ENCODE assay signal across 8 cellular contexts in the genomic region with DNA sequence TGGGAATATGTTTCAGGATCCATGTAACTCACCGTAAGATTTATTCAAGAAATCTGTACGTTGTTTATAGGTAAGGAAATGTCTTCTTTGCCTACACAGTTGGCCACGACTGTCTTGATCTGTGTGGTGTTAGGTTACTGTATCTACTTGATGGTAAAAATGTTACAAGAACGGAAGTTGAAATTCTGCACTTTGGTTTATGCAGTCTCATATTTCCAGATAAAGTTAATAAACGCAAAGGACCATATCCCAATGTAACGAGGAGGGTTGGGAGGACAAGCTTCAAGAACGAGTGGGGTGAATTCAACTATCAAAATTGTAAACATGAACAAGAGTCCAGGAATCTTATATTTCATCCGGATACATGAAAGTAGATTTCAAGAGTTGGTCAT. TPM values are rescaled to one million over a fixed set of nuclear protein-coding genes. Genes with fewer than 3 reads are reported as not detected.
DNase-seq lines count a peak whose midpoint lies in the region; ATAC-seq and TF ChIP-seq lines count a peak whose summit lies in the region.

No MANE protein-coding gene starts in this region.

- H3K27ac Mint-ChIP-seq in T-helper 17 cell: peak overlapping the region; percentile 96

- H3K27me3 Mint-ChIP-seq in T-helper 17 cell: no peaks in the 10 kb centered on the region

- no peak for TF ChIP-seq EP300 in sigmoid colon (IDR thresholded peaks at IDR 0.05)

- no peak for TF ChIP-seq POLR2A in sigmoid colon (IDR thresholded peaks at IDR 0.05)

- H3K4me3 ChIP-seq in foreskin fibroblast (ENCODE audit: low read depth in 1 of 2, low read length in 2 of 2): peak overlapping the region; percentile 50 to 83
- H3K4me3 ChIP-seq in sigmoid colon: peak overlapping the region; percentile 91 to 100 (median 98)

- H3K4me1 Mint-ChIP-seq in T-helper 17 cell: peaks cover 23% of the 10 kb centered on the region

- peak overlapping the region; percentile 99 to 100 (median 100) for H3K27ac ChIP-seq in sigmoid colon

- peaks cover 2% of the 10 kb centered on the region for H3K36me3 Mint-ChIP-seq in T-helper 17 cell (ENCODE audit: low read depth)

- no peaks in the 10 kb centered on the region for H3K27me3 ChIP-seq in sigmoid colon

- WGBS in sigmoid colon, 2 donors: 4 to 12% methylated on average over 8 of the region's 8 CpGs

- TF ChIP-seq CTCF in foreskin fibroblast (IDR thresholded peaks at IDR 0.05; ENCODE audit: low read depth, low read length) (no peak), sigmoid colon (IDR thresholded peaks at IDR 0.05) (no peak)

- peak overlapping the region; percentile 99 for H3K4me3 Mint-ChIP-seq in T-helper 17 cell

- H3K9me3 ChIP-seq in T-helper 17 cell (ENCODE audit: control insufficient read depth, low read length, poor library complexity, severe bottlenecking) (no peaks in the 10 kb centered on the region), sigmoid colon (no peaks in the 10 kb centered on the region)

- peaks cover 0 to 43% (median 27%) of the 10 kb centered on the region in 4 donors for H3K4me1 ChIP-seq in sigmoid colon

- no peaks in the 10 kb centered on the region for H3K36me3 ChIP-seq in sigmoid colon

- intact Hi-C loops in sigmoid colon (cut with DNase I): loop anchor here (5.0 kb wide), 2 partner anchors 63 to 178 kb away; a partner anchor contains a TSS

- DNase-seq in NCI-H2107 treated with DMSO at 0.1 percent for 48 hours (lab: John Stamatoyannopoulos, UW; ENCODE audit: unreplicated experiment) (peak; percentile 27), NCI-H2107 (lab: John Stamatoyannopoulos, UW) (no peak), T-helper 17 cell (no peak), foreskin fibroblast (peak in 1 of 2 donors; percentile 41), sigmoid colon (no peak), NK-92 (lab: John Stamatoyannopoulos, UW; ENCODE audit: unreplicated experiment) (no peak)

- ATAC-seq in T-helper 17 cell: no peak
- no peak for ATAC-seq in HG03439 (IDR thresholded peaks at IDR 0.05; ENCODE audit: unreplicated experiment)
- no peak for ATAC-seq in GM18870 (IDR thresholded peaks at IDR 0.05; ENCODE audit: unreplicated experiment)

RNA-seq across cellular contexts. Expression of a gene that starts 1.0 kb away (rescaled TPM):
- total RNA-seq in T-helper 17 cell (10 to 100 TPM; 28.4 to 31.9 TPM), sigmoid colon (10 to 100 TPM; 10.7 to 21.9 (median 18.2) TPM)
- polyA plus RNA-seq in sigmoid colon: 1 to 10 TPM; 3.5 to 8.4 (median 4.8) TPM

RNA-seq across cellular contexts. Expression of a gene that starts 50.6 kb away (rescaled TPM):
- total RNA-seq in T-helper 17 cell (10 to 100 TPM; 44.8 to 49.4 TPM), sigmoid colon (10 to 100 TPM; 51.0 to 89.9 (median 75.8) TPM)
- polyA plus RNA-seq in sigmoid colon: 10 to 100 TPM; 29.4 to 66.6 (median 40.5) TPM

RNA-seq across cellular contexts. Expression of a gene that starts 51.4 kb away (rescaled TPM):
- total RNA-seq in T-helper 17 cell (10 to 100 TPM; 15.1 to 18.3 TPM), sigmoid colon (10 to 100 TPM; 19.4 to 34.6 (median 26.1) TPM)
- polyA plus RNA-seq in sigmoid colon: 10 to 100 TPM; 15.0 to 22.2 (median 19.4) TPM
